8 cellular contexts compared by ENCODE assay signal in the genomic region with DNA sequence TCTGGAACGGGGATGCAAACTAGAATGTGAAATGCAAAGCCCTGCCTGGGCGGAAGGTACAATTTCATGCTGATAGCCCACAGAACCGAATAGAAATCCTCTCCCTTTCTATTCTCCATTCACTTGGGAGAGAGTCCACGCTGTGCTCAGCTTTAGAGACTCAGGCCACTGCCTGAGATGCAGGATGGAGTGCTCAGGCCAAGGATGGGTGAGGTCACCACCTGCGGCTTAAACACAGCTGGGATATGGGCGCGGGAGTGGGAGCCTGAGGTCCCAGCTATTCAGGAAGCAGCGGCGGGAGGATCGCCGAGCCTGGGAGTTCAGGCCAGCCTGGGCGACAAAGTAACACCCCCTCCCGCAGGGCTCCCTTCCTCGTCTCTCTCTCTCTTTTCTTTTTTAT. TPM values are rescaled to one million over a fixed set of nuclear protein-coding genes. Genes with fewer than 3 reads are reported as not detected.
DNase-seq lines count a peak whose midpoint lies in the region; ATAC-seq and TF ChIP-seq lines count a peak whose summit lies in the region.

No MANE protein-coding gene starts in this region.

- no peak overlapping the region for H2AFZ ChIP-seq in OCI-LY7 (ENCODE audit: low read length)

- peaks cover 10 to 23% (median 16%) of the 10 kb centered on the region in 4 donors for H3K4me1 Mint-ChIP-seq in CD4-positive, alpha-beta memory T cell

- H3K36me3 ChIP-seq in CD4-positive, alpha-beta memory T cell (ENCODE audit: insufficient read depth, low read length) = no peaks in the 10 kb centered on the region
- H3K36me3 ChIP-seq in OCI-LY7 (ENCODE audit: insufficient read depth, low read length) (peaks cover 8% of the 10 kb centered on the region), ectodermal cell (ENCODE audit: control insufficient read depth, insufficient read depth, low read length) (no peaks in the 10 kb centered on the region), mesodermal cell (ENCODE audit: control insufficient read depth, insufficient read depth, low read length) (peaks cover 22% of the 10 kb centered on the region), upper lobe of right lung (peaks cover 6% of the 10 kb centered on the region)

- H3K9me2 ChIP-seq in OCI-LY7 (ENCODE audit: insufficient read depth, low read length) = no peaks in the 10 kb centered on the region

- intact Hi-C loops in CD4-positive, alpha-beta memory T cell (cut with micrococcal nuclease) = loop anchor here (1.0 to 5.0 kb wide), 9 partner anchors 37 to 559 kb away; partner anchors contain the start of genes ZNF480, ZNF610, ZNF611 and ZNF701
- intact Hi-C loops in OCI-LY7 (cut with micrococcal nuclease; ENCODE audit: unreplicated experiment) (no loop called here), upper lobe of right lung (cut with DNase I) (no loop called here)

- no peaks in the 10 kb centered on the region for H3K27me3 Mint-ChIP-seq in CD4-positive, alpha-beta memory T cell

- H3K27ac ChIP-seq in CD4-positive, alpha-beta memory T cell (ENCODE audit: low read depth, low read length) = no peak overlapping the region
- H3K27ac ChIP-seq in OCI-LY7 (ENCODE audit: low read depth, low read length, poor library complexity, severe bottlenecking) (no peak overlapping the region), ectodermal cell (ENCODE audit: insufficient read depth, low read depth, low read length, poor library complexity, severe bottlenecking) (no peak overlapping the region), mesodermal cell (ENCODE audit: low read depth, low read length, severe bottlenecking) (peak overlapping the region; percentile 89), upper lobe of right lung (no peak overlapping the region)

- peak overlapping the region; percentile 91 to 99 (median 97) for H3K4me3 Mint-ChIP-seq in CD4-positive, alpha-beta memory T cell

- 8 to 9% methylated on average over 11 of the region's 14 CpGs for WGBS in ectodermal cell, 2 experiments
- 19% methylated on average over 5 to 9 of the region's 14 CpGs for WGBS in mesodermal cell (ENCODE audit: insufficient coverage in 2 of 2), 2 experiments

- H3K79me2 ChIP-seq in OCI-LY7 (ENCODE audit: insufficient read depth, low read depth, low read length) = peaks cover 10% of the 10 kb centered on the region; the same call in 1 of the 2 replicates

- TF ChIP-seq CTCF in OCI-LY7 (conservative IDR thresholded peaks at IDR 0.05; ENCODE audit: low read length) = no peak
- no peak for TF ChIP-seq CTCF in upper lobe of right lung (IDR thresholded peaks at IDR 0.05)

- CTCF ChIA-PET in CD4-positive, alpha-beta memory T cell (lab: Charles Lee; ENCODE audit: partially characterized antibody) = interaction anchor here (0.9 kb wide), 1 partner anchor 112 kb away, joined by 3 read pairs; no protein-coding TSS in a partner anchor
- CTCF ChIA-PET in OCI-LY7 (lab: Charles Lee; ENCODE audit: unreplicated experiment) = no interaction called here

- no peaks in the 10 kb centered on the region for H3K27me3 ChIP-seq in CD4-positive, alpha-beta memory T cell (ENCODE audit: insufficient read depth, low read length)
- H3K27me3 ChIP-seq in ectodermal cell (ENCODE audit: control insufficient read depth, insufficient read depth, low read length, poor library complexity, severe bottlenecking) (no peaks in the 10 kb centered on the region), upper lobe of right lung (no peaks in the 10 kb centered on the region)

- peak in 1 of 5 donors; percentile 39 for DNase-seq in CD4-positive, alpha-beta memory T cell
- DNase-seq in OCI-LY7 (ENCODE audit: low spot score) = no peak
- no peak for DNase-seq in upper lobe of right lung
- DNase-seq in HPDE6-E6E7 (ENCODE audit: extremely low spot score) = no peak
- DNase-seq in NCI-H510A treated with DMSO at 0.1 percent for 48 hours (lab: John Stamatoyannopoulos, UW) = no peak

- peaks cover 20% of the 10 kb centered on the region for H3K4me1 ChIP-seq in CD4-positive, alpha-beta memory T cell (ENCODE audit: insufficient read depth, low read length)
- peaks cover 10% of the 10 kb centered on the region for H3K4me1 ChIP-seq in OCI-LY7 (ENCODE audit: insufficient read depth, low read length, poor library complexity, severe bottlenecking)
- H3K4me1 ChIP-seq in ectodermal cell (ENCODE audit: control insufficient read depth, insufficient read depth, low read length) = no peaks in the 10 kb centered on the region
- peaks cover 3% of the 10 kb centered on the region for H3K4me1 ChIP-seq in mesodermal cell (ENCODE audit: control insufficient read depth, insufficient read depth, low read length, poor library complexity, severe bottlenecking)
- H3K4me1 ChIP-seq in upper lobe of right lung = peaks cover 9% of the 10 kb centered on the region

- peak overlapping the region; percentile 72 to 98 for H3K4me3 ChIP-seq in CD4-positive, alpha-beta memory T cell (ENCODE audit: low read length in 2 of 2)
- H3K4me3 ChIP-seq in OCI-LY7 (ENCODE audit: low read depth, low read length, poor library complexity, severe bottlenecking) (peak overlapping the region; percentile 83), ectodermal cell (ENCODE audit: insufficient read depth, low read depth, low read length) (peak overlapping the region; percentile 76), mesodermal cell (ENCODE audit: extremely low read depth, insufficient read depth, low read length, poor library complexity, severe bottlenecking) (peak overlapping the region; percentile 59), upper lobe of right lung (peak overlapping the region; percentile 65)

- H3K9me3 Mint-ChIP-seq in CD4-positive, alpha-beta memory T cell = peaks cover 0 to 36% (median 15%) of the 10 kb centered on the region in 8 donors

- H3K36me3 Mint-ChIP-seq in CD4-positive, alpha-beta memory T cell = peaks cover 11 to 17% of the 10 kb centered on the region in 2 donors

- H3K27ac Mint-ChIP-seq in CD4-positive, alpha-beta memory T cell = peak overlapping the region in 6 of 7 donors; percentile 55 to 99 (median 93)

- ATAC-seq in GM21515 (IDR thresholded peaks at IDR 0.05; ENCODE audit: unreplicated experiment) (peak; percentile 16), upper lobe of right lung (peak; percentile 4)

- POLR2A ChIA-PET in CD4-positive, alpha-beta memory T cell (lab: Charles Lee; ENCODE audit: partially characterized antibody) = no interaction called here
- POLR2A ChIA-PET in OCI-LY7 (lab: Charles Lee) = no interaction called here

- no peaks in the 10 kb centered on the region for H3K9me3 ChIP-seq in CD4-positive, alpha-beta memory T cell (ENCODE audit: control insufficient read depth in 1 of 2, low read length in 2 of 2)
- H3K9me3 ChIP-seq in OCI-LY7 (ENCODE audit: low read length) = no peaks in the 10 kb centered on the region
- no peaks in the 10 kb centered on the region for H3K9me3 ChIP-seq in ectodermal cell (ENCODE audit: control insufficient read depth, low read length)
- no peaks in the 10 kb centered on the region for H3K9me3 ChIP-seq in mesodermal cell (ENCODE audit: control insufficient read depth, low read length)
- no peaks in the 10 kb centered on the region for H3K9me3 ChIP-seq in upper lobe of right lung

- peak overlapping the region; percentile 59 for H3K4me2 ChIP-seq in OCI-LY7 (ENCODE audit: low read length)

- no TSS peak for BruUV-seq in OCI-LY7 (replicated peaks; lab: Mats Ljungman, UMichigan)

- H4K20me1 ChIP-seq in OCI-LY7 (ENCODE audit: insufficient read depth, low read length) = no peaks in the 10 kb centered on the region

RNA-seq across cellular contexts. Expression of gene ZNF83, which starts 0.4 kb away (rescaled TPM):
- total RNA-seq in CD4-positive, alpha-beta memory T cell = 100 to 1,000 TPM; 128 to 130 TPM
- polyA plus RNA-seq in CD4-positive, alpha-beta memory T cell = 10 to 100 TPM; 10.7 to 25.6 TPM
- 59.4 and 66.1 TPM in 2 replicates for total RNA-seq in OCI-LY7 (2014; rRNA removed; shearing (Covaris generic))
- total RNA-seq in OCI-LY7 (2022) = 47.2 and 66.8 TPM in 2 replicates
- 67.3 TPM for polyA plus RNA-seq in ectodermal cell (2013, experiment 1 of 4)
- polyA plus RNA-seq in ectodermal cell (2013, experiment 2 of 4) = 69.6 TPM
- 58.2 TPM for polyA plus RNA-seq in ectodermal cell (2013, experiment 3 of 4)
- 61.5 TPM for polyA plus RNA-seq in ectodermal cell (2013, experiment 4 of 4)
- 72.5 TPM for polyA plus RNA-seq in mesodermal cell (2013, experiment 1 of 2)
- 86.4 TPM for polyA plus RNA-seq in mesodermal cell (2013, experiment 2 of 2)
- total RNA-seq in upper lobe of right lung = 43.7 TPM
